ENCODE assay signal across 8 cellular contexts in genomic region chr10:74825033-74825370, GRCh38. TPM values are rescaled to one million over a fixed set of nuclear protein-coding genes. Genes with fewer than 3 reads are reported as not detected.
A peak's percentile ranks its signal among the peaks of the same experiment; 100 is the strongest.
DNase-seq lines count a peak whose midpoint lies in the region; ATAC-seq and TF ChIP-seq lines count a peak whose summit lies in the region.

No MANE protein-coding gene starts in this region.

- peak overlapping the region; percentile 84 for H3K27ac ChIP-seq in colonic mucosa
- H3K27ac ChIP-seq in mesenchymal stem cell (ENCODE audit: low read length, poor library complexity, severe bottlenecking), result no peak overlapping the region

- H4K8ac ChIP-seq in mesenchymal stem cell (ENCODE audit: low read length), result peak overlapping the region; percentile 67

- peaks cover 3% of the 10 kb centered on the region for H3K36me3 Mint-ChIP-seq in T-helper 2 cell treated with Interferon-gamma antibody and Interleukin-4, amounts not matched to agents 5 μg/mL and 100 μg/mL, for 36 hours (ENCODE audit: low read depth)

- H3K14ac ChIP-seq in mesenchymal stem cell (ENCODE audit: low read length in 2 of 2), result peak overlapping the region; percentile 86 to 99

- H3K9me3 ChIP-seq in colonic mucosa (no peaks in the 10 kb centered on the region), mesenchymal stem cell (ENCODE audit: control insufficient read depth, low read length) (no peaks in the 10 kb centered on the region)

- peak overlapping the region; percentile 90 to 96 for H3K23ac ChIP-seq in mesenchymal stem cell (ENCODE audit: low read length in 2 of 2)

- H3K27me3 ChIP-seq in colonic mucosa (no peaks in the 10 kb centered on the region), mesenchymal stem cell (ENCODE audit: control insufficient read depth in 1 of 2, insufficient read depth in 1 of 2, low read length in 2 of 2) (no peaks in the 10 kb centered on the region)

- peaks cover 52% of the 10 kb centered on the region for H3K4me1 Mint-ChIP-seq in T-helper 2 cell treated with Interferon-gamma antibody and Interleukin-4, amounts not matched to agents 5 μg/mL and 100 μg/mL, for 36 hours (ENCODE audit: low read depth)

- no peak overlapping the region for H2AK5ac ChIP-seq in mesenchymal stem cell (ENCODE audit: low read length, severe bottlenecking)

- no peak for TF ChIP-seq CTCF in colonic mucosa (IDR thresholded peaks at IDR 0.05)

- H3K9me3 Mint-ChIP-seq in T-helper 2 cell treated with Interferon-gamma antibody and Interleukin-4, amounts not matched to agents 5 μg/mL and 100 μg/mL, for 36 hours, result no peaks in the 10 kb centered on the region

- no peak overlapping the region for H2BK5ac ChIP-seq in mesenchymal stem cell (ENCODE audit: low read depth, low read length, poor library complexity, severe bottlenecking)

- intact Hi-C loops in colonic mucosa (cut with DNase I), result no loop called here

- H2BK12ac ChIP-seq in mesenchymal stem cell (ENCODE audit: low read length in 2 of 2), result peak overlapping the region in 1 of 2 experiments; percentile 82

- peaks cover 9% of the 10 kb centered on the region for H3K79me1 ChIP-seq in mesenchymal stem cell (replicated peaks; ENCODE audit: low read length, poor library complexity, severe bottlenecking)

- H2BK120ac ChIP-seq in mesenchymal stem cell (ENCODE audit: low read depth, low read length), result peak overlapping the region; percentile 95

- H3K4me3 Mint-ChIP-seq in T-helper 2 cell treated with Interferon-gamma antibody and Interleukin-4, amounts not matched to agents 5 μg/mL and 100 μg/mL, for 36 hours, result peak overlapping the region; percentile 88

- H4K91ac ChIP-seq in mesenchymal stem cell (ENCODE audit: low read length), result peak overlapping the region; percentile 98

- H3K27ac Mint-ChIP-seq in T-helper 2 cell treated with Interferon-gamma antibody and Interleukin-4, amounts not matched to agents 5 μg/mL and 100 μg/mL, for 36 hours, result peak overlapping the region; percentile 86

- H3K4me1 ChIP-seq in colonic mucosa (peaks cover 14% of the 10 kb centered on the region), mesenchymal stem cell (ENCODE audit: control insufficient read depth, insufficient read depth, low read depth, low read length) (peaks cover 10% of the 10 kb centered on the region)

- H3K36me3 ChIP-seq in colonic mucosa, result no peaks in the 10 kb centered on the region
- peaks cover 0 to under 1% of the 10 kb centered on the region in 2 experiments for H3K36me3 ChIP-seq in mesenchymal stem cell (ENCODE audit: control insufficient read depth in 1 of 2, insufficient read depth in 2 of 2, low read depth in 1 of 2, low read length in 2 of 2)

- H3K9ac ChIP-seq in colonic mucosa (ENCODE audit: low read depth in 2 of 2, low read length in 2 of 2) (peak overlapping the region; percentile 63 to 73), mesenchymal stem cell (ENCODE audit: low read length) (peak overlapping the region; percentile 86)

- DNase-seq in activated CD4-positive, CD25-positive, alpha-beta regulatory T cell treated with anti-CD3 and anti-CD28 coated beads, Interleukin-2, amount 50 U/mL, for 16 hours (ENCODE audit: low read depth, low spot score), result peak; percentile 23
- peak; percentile 56 for DNase-seq in T-helper 2 cell treated with Interferon-gamma antibody and Interleukin-4, amounts not matched to agents 5 μg/mL and 100 μg/mL, for 36 hours (ENCODE audit: low spot score)
- DNase-seq in colonic mucosa (peak; percentile 47), mesenchymal stem cell (peak; percentile 26), LoVo (ENCODE audit: low spot score) (no peak)
- DNase-seq in stimulated activated CD8-positive, alpha-beta memory T cell treated with anti-CD3 and anti-CD28 coated beads, Interleukin-12 subunit alpha, Interleukin-12 subunit beta, amount 100 ng/mL, for 4 hours (ENCODE audit: low read depth), result peak; percentile 53

- peak overlapping the region; percentile 93 to 94 for H3K18ac ChIP-seq in mesenchymal stem cell (ENCODE audit: low read depth in 1 of 2, low read length in 2 of 2)

- peak overlapping the region; percentile 98 for H2BK15ac ChIP-seq in mesenchymal stem cell (ENCODE audit: low read depth, poor library complexity, severe bottlenecking)

- under 1% methylated on average over 16 of the region's 35 CpGs for WGBS in mesenchymal stem cell

- peak overlapping the region; percentile 95 to 99 for H3K4ac ChIP-seq in mesenchymal stem cell (ENCODE audit: low read depth in 1 of 2, low read length in 2 of 2)

- peak overlapping the region; percentile 55 for H2AFZ ChIP-seq in mesenchymal stem cell (ENCODE audit: low read depth, low read length)

- no peak for ATAC-seq in activated CD4-positive, CD25-positive, alpha-beta regulatory T cell treated with anti-CD3 and anti-CD28 coated beads, Interleukin-2, amount 50 U/mL, for 24 hours
- no peak for ATAC-seq in GM21423 (IDR thresholded peaks at IDR 0.05; ENCODE audit: unreplicated experiment)

- H3K4me2 ChIP-seq in mesenchymal stem cell (ENCODE audit: low read length, poor library complexity, severe bottlenecking), result peak overlapping the region; percentile 74

- H3K27me3 Mint-ChIP-seq in T-helper 2 cell treated with Interferon-gamma antibody and Interleukin-4, amounts not matched to agents 5 μg/mL and 100 μg/mL, for 36 hours (ENCODE audit: low read depth), result no peaks in the 10 kb centered on the region

- peak overlapping the region; percentile 90 for H3K4me3 ChIP-seq in colonic mucosa
- H3K4me3 ChIP-seq in mesenchymal stem cell (ENCODE audit: insufficient read depth in 1 of 2, low read depth in 1 of 2, low read length in 2 of 2), result peak overlapping the region; percentile 84 to 98

RNA-seq across cellular contexts. Expression of gene KAT6B, which starts 1.4 kb away (rescaled TPM):
- total RNA-seq in colonic mucosa, result 10 to 100 TPM; 18.7 to 24.2 TPM
- polyA plus RNA-seq in mesenchymal stem cell (2013, experiment 1 of 2), result 9.1 TPM
- polyA plus RNA-seq in mesenchymal stem cell (2013, experiment 2 of 2), result 9.0 TPM
